ENCODE assay signal across 1 cellular context in the genomic region with DNA sequence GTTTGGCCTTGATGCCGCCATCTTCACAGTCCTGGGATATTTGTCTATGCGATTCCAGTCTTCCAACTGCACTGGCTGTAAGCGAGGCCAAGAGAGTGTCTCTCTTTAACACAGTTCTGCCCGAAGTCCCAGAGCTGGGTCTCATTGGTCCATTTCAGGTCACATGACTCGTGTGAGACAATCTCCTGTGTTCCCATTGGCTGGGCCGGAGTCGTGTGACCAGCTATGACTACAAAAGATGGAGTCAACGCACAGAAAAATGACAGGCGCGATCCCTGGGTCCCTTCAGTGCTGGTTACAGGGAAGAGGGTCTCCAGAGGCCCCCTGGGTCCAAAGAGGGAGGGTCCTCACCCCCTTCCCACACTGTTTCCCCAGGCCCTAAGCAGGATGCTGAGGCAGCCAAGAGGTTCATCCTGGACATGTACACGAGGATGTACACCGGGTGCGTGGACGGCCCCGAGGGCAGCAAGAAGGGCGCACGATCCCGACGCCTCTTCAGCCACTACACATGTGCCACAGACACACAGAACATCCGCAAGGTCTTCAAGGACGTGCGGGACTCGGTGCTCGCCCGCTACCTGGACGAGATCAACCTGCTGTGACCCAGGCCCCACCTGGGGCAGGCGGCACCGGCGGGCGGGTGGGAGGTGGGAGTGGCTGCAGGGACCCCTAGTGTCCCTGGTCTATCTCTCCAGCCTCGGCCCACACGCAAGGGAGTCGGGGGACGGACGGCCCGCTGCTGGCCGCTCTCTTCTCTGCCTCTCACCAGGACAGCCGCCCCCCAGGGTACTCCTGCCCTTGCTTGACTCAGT.
TF ChIP-seq lines count a peak whose summit lies in the region.

No MANE protein-coding gene starts in this region.

TF ChIP-seq in HCT116, 20 proteins besides CTCF, POLR2A, EP300 and RAD21 (continued from another document):
- TF ChIP-seq REST (IDR thresholded peaks at IDR 0.05; ENCODE audit: low read depth) (no peak), CEBPB (IDR thresholded peaks at IDR 0.05; ENCODE audit: low read depth) (no peak), FOSL1 (IDR thresholded peaks at IDR 0.05; ENCODE audit: low read depth) (no peak), SIN3A (IDR thresholded peaks at IDR 0.05; ENCODE audit: low read depth) (no peak), SP1 (IDR thresholded peaks at IDR 0.05; ENCODE audit: low read depth) (no peak), ZNF274 (IDR thresholded peaks at IDR 0.05; ENCODE audit: low read depth, low read length) (no peak), ZFX (IDR thresholded peaks at IDR 0.05) (no peak), JUND (IDR thresholded peaks at IDR 0.05) (no peak), ATF3 (IDR thresholded peaks at IDR 0.05) (no peak), EZH2 (IDR thresholded peaks at IDR 0.05) (no peak), MAX (IDR thresholded peaks at IDR 0.05) (no peak), SRF (IDR thresholded peaks at IDR 0.05; ENCODE audit: low read depth) (no peak), CBX3 (IDR thresholded peaks at IDR 0.05; ENCODE audit: low read depth) (no peak), EGR1 (IDR thresholded peaks at IDR 0.05; ENCODE audit: low read depth) (no peak)
- TF ChIP-seq, protein P1, sequence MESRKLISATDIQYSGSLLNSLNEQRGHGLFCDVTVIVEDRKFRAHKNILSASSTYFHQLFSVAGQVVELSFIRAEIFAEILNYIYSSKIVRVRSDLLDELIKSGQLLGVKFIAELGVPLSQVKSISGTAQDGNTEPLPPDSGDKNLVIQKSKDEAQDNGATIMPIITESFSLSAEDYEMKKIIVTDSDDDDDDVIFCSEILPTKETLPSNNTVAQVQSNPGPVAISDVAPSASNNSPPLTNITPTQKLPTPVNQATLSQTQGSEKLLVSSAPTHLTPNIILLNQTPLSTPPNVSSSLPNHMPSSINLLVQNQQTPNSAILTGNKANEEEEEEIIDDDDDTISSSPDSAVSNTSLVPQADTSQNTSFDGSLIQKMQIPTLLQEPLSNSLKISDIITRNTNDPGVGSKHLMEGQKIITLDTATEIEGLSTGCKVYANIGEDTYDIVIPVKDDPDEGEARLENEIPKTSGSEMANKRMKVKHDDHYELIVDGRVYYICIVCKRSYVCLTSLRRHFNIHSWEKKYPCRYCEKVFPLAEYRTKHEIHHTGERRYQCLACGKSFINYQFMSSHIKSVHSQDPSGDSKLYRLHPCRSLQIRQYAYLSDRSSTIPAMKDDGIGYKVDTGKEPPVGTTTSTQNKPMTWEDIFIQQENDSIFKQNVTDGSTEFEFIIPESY (IDR thresholded peaks at IDR 0.05; ENCODE audit: extremely low read depth, insufficient replicate concordance, low read length): no peak
